27 cellular contexts compared by ENCODE assay signal in genomic region chr15:77737238-77738037, GRCh38.
DNase-seq lines count a peak whose midpoint lies in the region; ATAC-seq, FAIRE-seq and TF ChIP-seq lines count a peak whose summit lies in the region.
"Had no signal": no experiment of that assay in that cellular context is flagged by ENCODE, and none has a peak within 500 bp of the region (broad histone marks: within the 10 kb centered on the region; RNA-seq: fewer than 3 reads in every experiment).

No MANE protein-coding gene starts in this region.

- H3K27ac ChIP-seq in A673 (ENCODE audit: low read depth, low read length, poor library complexity, severe bottlenecking) (peak overlapping the region; percentile 99), SK-N-MC (peak overlapping the region; percentile 100), K562 (ENCODE audit: extremely low read depth, low read depth, low read length) (peak overlapping the region; percentile 7; the same call in 2 of the 3 replicates)
- H3K27ac ChIP-seq: A549, SJSA1 had no signal

- H3K36me3 ChIP-seq in A673 (ENCODE audit: insufficient read depth, low read length, poor library complexity, severe bottlenecking): no peaks in the 10 kb centered on the region
- H3K36me3 ChIP-seq in SK-N-MC (ENCODE audit: insufficient read depth, low read length): no peaks in the 10 kb centered on the region
- H3K36me3 ChIP-seq in K562 (ENCODE audit: control insufficient read depth, insufficient read depth, low read length): no peaks in the 10 kb centered on the region
- H3K36me3 ChIP-seq: SJSA1 had no signal

- H4K20me1 ChIP-seq in K562 (replicated peaks; ENCODE audit: control insufficient read depth, insufficient read depth, low read length): no peaks in the 10 kb centered on the region

- in situ Hi-C loops in K562 (cut with MboI): no loop called here

- TF ChIP-seq CTCF in A673 (conservative IDR thresholded peaks at IDR 0.05; ENCODE audit: low read depth, low read length): no peak
- TF ChIP-seq CTCF in K562 (IDR thresholded peaks at IDR 0.05 in 2 of 3, conservative IDR thresholded peaks at IDR 0.05 in 1 of 3; ENCODE audit: insufficient read depth in 2 of 3, low read depth in 1 of 3, low read length in 3 of 3): no peak

- H3K9me1 ChIP-seq in K562 (ENCODE audit: control insufficient read depth, insufficient read depth, low read length): no peaks in the 10 kb centered on the region

- H3K79me2 ChIP-seq in K562 (ENCODE audit: control insufficient read depth, insufficient read depth, low read length): no peaks in the 10 kb centered on the region

- peak; percentile 90 for TF ChIP-seq EP300 in K562 (IDR thresholded peaks at IDR 0.05; ENCODE audit: low read length)

- H3K27me3 ChIP-seq in A673 (replicated peaks; ENCODE audit: insufficient read depth, low read depth, low read length, poor library complexity) (no peaks in the 10 kb centered on the region), K562 (ENCODE audit: control insufficient read depth in 2 of 2, insufficient read depth in 2 of 2, low read length in 2 of 2) (no peaks in the 10 kb centered on the region)

- DNase-seq in A673 (ENCODE audit: low spot score): peak; percentile 71
- peak; percentile 64 for DNase-seq in CMK (ENCODE audit: low read depth)
- DNase-seq in SK-N-MC (ENCODE audit: low read depth, low spot score): no peak
- DNase-seq in K562 (ENCODE audit: extremely low read depth in 1 of 4, low spot score in 3 of 4): peak; percentile 73 to 94 (median 80)
- no peak for DNase-seq in HuH-7 (ENCODE audit: low spot score)
- DNase-seq: C1 segment of cervical spinal cord; CD4-positive, alpha-beta memory T cell; DMS153; DND-41; H7; NCI-H1048; NCI-H1436; NCI-H2029; NCI-H2171; NCI-H446; NCI-H526; NCI-H82; NK-92 treated with Interleukin-12 subunit alpha and Interleukin-12 subunit beta, amount 100 ng/mL, for 24 hours; Right ventricle myocardium superior; RPMI8226; T-cell had no signal

- no peak for TF ChIP-seq RAD21 in K562 (CRISPR knock-in tag; conservative IDR thresholded peaks at IDR 0.05 in 1 of 2, IDR thresholded peaks at IDR 0.05 in 1 of 2)

- peak overlapping the region; percentile 66 for H3K4me2 ChIP-seq in K562 (ENCODE audit: insufficient read depth, low read length)
- H3K4me2 ChIP-seq: A549 had no signal

- H2AFZ ChIP-seq in K562 (ENCODE audit: low read depth, low read length): peak overlapping the region; percentile 71; the same call in 1 of the 2 replicates

- peaks cover 88% of the 10 kb centered on the region for H3K4me1 ChIP-seq in A673 (ENCODE audit: insufficient read depth, low read length, poor library complexity, severe bottlenecking)
- H3K4me1 ChIP-seq in K562 (replicated peaks in 1 of 2; ENCODE audit: control insufficient read depth in 2 of 2, insufficient read depth in 2 of 2, low read length in 2 of 2): peaks cover 50 to 90% of the 10 kb centered on the region in 2 experiments; a peak in 4 of 5 replicates
- H3K4me1 ChIP-seq: A549, SJSA1 had no signal

- H3K9me3 ChIP-seq in A673 (ENCODE audit: low read depth, low read length, poor library complexity, severe bottlenecking): no peaks in the 10 kb centered on the region
- H3K9me3 ChIP-seq in SK-N-MC (ENCODE audit: low read depth, low read length): no peaks in the 10 kb centered on the region
- no peaks in the 10 kb centered on the region for H3K9me3 ChIP-seq in K562 (replicated peaks; ENCODE audit: control insufficient read depth, insufficient read depth, low read depth, low read length)
- H3K9me3 ChIP-seq: A549, SJSA1 had no signal

- BruUV-seq in A673 (replicated peaks; lab: Mats Ljungman, UMichigan): TSS peak; percentile 83
- no TSS peak for BruUV-seq in K562 (replicated peaks; lab: Mats Ljungman, UMichigan)

- intact Hi-C loops in A673 (cut with micrococcal nuclease; ENCODE audit: unreplicated experiment): loop anchor here (1.0 to 5.0 kb wide), 5 partner anchors 80 to 865 kb away; no protein-coding TSS in a partner anchor
- intact Hi-C loops in K562 (cut with micrococcal nuclease): no loop called here

- POLR2A ChIA-PET in A673 (lab: Charles Lee; ENCODE audit: low non-redundant PET): no interaction called here
- POLR2A ChIA-PET in K562 (lab: Yijun Ruan, JAX): interaction anchor here (0.5 to 1.1 kb wide), 4 partner anchors 12 to 71 kb away, joined by 3 to 6 read pairs (median 4); no protein-coding TSS in a partner anchor

- ATAC-seq in K562 (peak; percentile 82), GM18873 (IDR thresholded peaks at IDR 0.05; ENCODE audit: low FRiP score, unreplicated experiment) (no peak), HG02938 (IDR thresholded peaks at IDR 0.05; ENCODE audit: unreplicated experiment) (no peak), GM18868 (IDR thresholded peaks at IDR 0.05; ENCODE audit: unreplicated experiment) (no peak)
- ATAC-seq: A549, T-cell had no signal

- no peak for TF ChIP-seq POLR2A in K562 (conservative IDR thresholded peaks at IDR 0.05)

- CTCF ChIA-PET in A673 (lab: Charles Lee) (interaction anchor here (1.0 kb wide), 1 partner anchor 138 kb away, joined by 7 read pairs; no protein-coding TSS in a partner anchor), K562 (lab: Yijun Ruan, JAX; ENCODE audit: low intra/inter-chr PET ratio) (no interaction called here)

- peak; percentile 97 for FAIRE-seq in K562 (lab: Jason Lieb, UNC)
- FAIRE-seq: A549, GM12892 had no signal

- H3K4me3 ChIP-seq in A673 (ENCODE audit: low read depth, low read length, poor library complexity, severe bottlenecking): no peak overlapping the region
- peak overlapping the region; percentile 62 for H3K4me3 ChIP-seq in SK-N-MC
- no peak overlapping the region for H3K4me3 ChIP-seq in K562
- H3K4me3 ChIP-seq: A549, SJSA1 had no signal

- 18% methylated on average over 4 of the region's 4 CpGs for WGBS in K562 (ENCODE audit: insufficient coverage, low coverage, missing lambda C conversion rate)

- H3K9ac ChIP-seq in SK-N-MC (ENCODE audit: insufficient read length) (peak overlapping the region; percentile 79), K562 (ENCODE audit: insufficient read depth in 1 of 2, low read depth in 2 of 2, low read length in 2 of 2) (peak overlapping the region; percentile 7 to 51; a peak in 2 of 4 replicates)

TF ChIP-seq in K562, 482 proteins besides CTCF, POLR2A, EP300 and RAD21 (continues in another document):
- TF ChIP-seq FOXM1 (IDR thresholded peaks at IDR 0.05; ENCODE audit: low read depth) (peak; percentile 82), FOXM1 (CRISPR knock-in tag; IDR thresholded peaks at IDR 0.05; ENCODE audit: low read depth) (no peak), ZKSCAN1 (IDR thresholded peaks at IDR 0.05; ENCODE audit: low read depth, low read length) (0 out of 2 replicates have a peak, but pooled peaks have one; percentile 42), TCF3 (CRISPR knock-in tag; IDR thresholded peaks at IDR 0.05) (peak; percentile 95), GATAD2A (IDR thresholded peaks at IDR 0.05) (peak; percentile 74; the same call in 1 of the 2 replicates), TAF9B (IDR thresholded peaks at IDR 0.05; ENCODE audit: partially characterized antibody) (no peak), RUNX1 (IDR thresholded peaks at IDR 0.05; ENCODE audit: low read depth) (peak; percentile 34; the same call in 1 of the 2 replicates), TARDBP (IDR thresholded peaks at IDR 0.05) (no peak), RBM34 (IDR thresholded peaks at IDR 0.05; ENCODE audit: borderline replicate concordance, insufficient read depth, low read length) (no peak), ADNP (tag; IDR thresholded peaks at IDR 0.05) (peak; percentile 96), ZBTB2 (IDR thresholded peaks at IDR 0.05) (peak; percentile 82), TFAM (CRISPR knock-in tag; conservative IDR thresholded peaks at IDR 0.05) (no peak), ID3 (CRISPR knock-in tag; IDR thresholded peaks at IDR 0.05) (no peak), ID3 (tag; IDR thresholded peaks at IDR 0.05) (peak; percentile 39; the same call in 1 of the 2 replicates)
- TF ChIP-seq, protein P1, sequence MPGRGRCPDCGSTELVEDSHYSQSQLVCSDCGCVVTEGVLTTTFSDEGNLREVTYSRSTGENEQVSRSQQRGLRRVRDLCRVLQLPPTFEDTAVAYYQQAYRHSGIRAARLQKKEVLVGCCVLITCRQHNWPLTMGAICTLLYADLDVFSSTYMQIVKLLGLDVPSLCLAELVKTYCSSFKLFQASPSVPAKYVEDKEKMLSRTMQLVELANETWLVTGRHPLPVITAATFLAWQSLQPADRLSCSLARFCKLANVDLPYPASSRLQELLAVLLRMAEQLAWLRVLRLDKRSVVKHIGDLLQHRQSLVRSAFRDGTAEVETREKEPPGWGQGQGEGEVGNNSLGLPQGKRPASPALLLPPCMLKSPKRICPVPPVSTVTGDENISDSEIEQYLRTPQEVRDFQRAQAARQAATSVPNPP (IDR thresholded peaks at IDR 0.05; ENCODE audit: borderline replicate concordance, insufficient read depth, insufficient read length): no peak
- TF ChIP-seq, protein P2, sequence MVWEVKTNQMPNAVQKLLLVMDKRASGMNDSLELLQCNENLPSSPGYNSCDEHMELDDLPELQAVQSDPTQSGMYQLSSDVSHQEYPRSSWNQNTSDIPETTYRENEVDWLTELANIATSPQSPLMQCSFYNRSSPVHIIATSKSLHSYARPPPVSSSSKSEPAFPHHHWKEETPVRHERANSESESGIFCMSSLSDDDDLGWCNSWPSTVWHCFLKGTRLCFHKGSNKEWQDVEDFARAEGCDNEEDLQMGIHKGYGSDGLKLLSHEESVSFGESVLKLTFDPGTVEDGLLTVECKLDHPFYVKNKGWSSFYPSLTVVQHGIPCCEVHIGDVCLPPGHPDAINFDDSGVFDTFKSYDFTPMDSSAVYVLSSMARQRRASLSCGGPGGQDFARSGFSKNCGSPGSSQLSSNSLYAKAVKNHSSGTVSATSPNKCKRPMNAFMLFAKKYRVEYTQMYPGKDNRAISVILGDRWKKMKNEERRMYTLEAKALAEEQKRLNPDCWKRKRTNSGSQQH (CRISPR knock-in tag; IDR thresholded peaks at IDR 0.05): no peak

Comparison
In these comparisons a context has a peak if more than half of its experiments do, and no peak if none do; other contexts are left out.
1. DNase-seq: peak in A673 (single experiment), CMK (single experiment) and K562 (4 of 4); none in SK-N-MC (single experiment) and HuH-7 (single experiment).
2. H3K27ac ChIP-seq: peak in every context shown above with its lines; median percentile 100 in SK-N-MC; 99 in A673; 7 in K562.